Comparison of ENCODE assay signal across 34 cellular contexts in genomic region chr13:62633448-62633847, GRCh38.
"Had no signal": no experiment of that assay in that cellular context is flagged by ENCODE, and none has a peak within 500 bp of the region (broad histone marks: within the 10 kb centered on the region; RNA-seq: fewer than 3 reads in every experiment).

No MANE protein-coding gene starts in this region.

- H3K9me3 ChIP-seq: MG63 had no signal

- H3K4me3 ChIP-seq: MG63 had no signal

- H3K27me3 ChIP-seq: MG63 had no signal

- DNase-seq: Karpas-422, Kasumi-1, MG63, MM.1S, MV-4-11, NCI-H1048, NCI-H1092, NCI-H1092 treated with DMSO at 0.1 percent for 48 hours, NCI-H1105, NCI-H1105 treated with DMSO at 0.1 percent for 48 hours, NCI-H1417, NCI-H1417 treated with DMSO at 0.1 percent for 48 hours, NCI-H1436, NCI-H1436 treated with DMSO at 0.1 percent for 48 hours, NCI-H146, NCI-H1694, NCI-H1694 treated with DMSO at 0.1 percent for 48 hours, NCI-H187, NCI-H187 treated with DMSO at 0.1 percent for 48 hours, NCI-H1930, NCI-H2029, NCI-H2029 treated with DMSO at 0.1 percent for 48 hours, NCI-H2081, NCI-H2081 treated with DMSO at 0.1 percent for 48 hours, NCI-H2171, NCI-H2171 treated with DMSO at 0.1 percent for 48 hours, NCI-H2227 treated with DMSO at 0.1 percent for 48 hours, NCI-H345, NCI-H446, NCI-H446 treated with DMSO at 0.1 percent for 48 hours, NCI-H510A, NCI-H510A treated with DMSO at 0.1 percent for 48 hours, NCI-H524, NCI-H524 treated with DMSO at 0.1 percent for 48 hours had no signal

- H3K36me3 ChIP-seq: MG63 had no signal
